ENCODE assay signal across 19 cellular contexts in genomic region chr3:94043285-94043684, GRCh38. TPM values are rescaled to one million over a fixed set of nuclear protein-coding genes. Genes with fewer than 3 reads are reported as not detected.
DNase-seq lines count a peak whose midpoint lies in the region; ATAC-seq, FAIRE-seq and TF ChIP-seq lines count a peak whose summit lies in the region.
"Had no signal": no experiment of that assay in that cellular context is flagged by ENCODE, and none has a peak within 500 bp of the region (broad histone marks: within the 10 kb centered on the region; RNA-seq: fewer than 3 reads in every experiment).

No MANE protein-coding gene starts in this region.

- POLR2A ChIA-PET in K562 (lab: Yijun Ruan, JAX): no interaction called here

- TF ChIP-seq POLR2A in K562 (conservative IDR thresholded peaks at IDR 0.05): no peak
- no peak for TF ChIP-seq POLR2A in H54 (IDR thresholded peaks at IDR 0.05; ENCODE audit: low read depth, low read length)

- in situ Hi-C loops in K562 (cut with MboI): no loop called here

- H3K36me3 ChIP-seq in Karpas-422 (ENCODE audit: insufficient read depth, low read length) (peaks cover 3% of the 10 kb centered on the region; the same call in 1 of the 2 replicates), K562 (ENCODE audit: control insufficient read depth, insufficient read depth, low read length) (peaks cover 13% of the 10 kb centered on the region; the same call in 1 of the 3 replicates)

- H3K79me2 ChIP-seq in Karpas-422 (ENCODE audit: low read length) (no peaks in the 10 kb centered on the region), K562 (ENCODE audit: control insufficient read depth, insufficient read depth, low read length) (no peaks in the 10 kb centered on the region)

- no peak overlapping the region for H2AFZ ChIP-seq in Karpas-422 (ENCODE audit: low read length)
- H2AFZ ChIP-seq in K562 (ENCODE audit: low read depth, low read length): no peak overlapping the region

- no TSS peak for BruUV-seq in K562 (replicated peaks; lab: Mats Ljungman, UMichigan)

- H3K9ac ChIP-seq in Karpas-422 (ENCODE audit: low read length) (no peak overlapping the region), K562 (ENCODE audit: insufficient read depth in 1 of 2, low read depth in 2 of 2, low read length in 2 of 2) (no peak overlapping the region)

- CTCF ChIA-PET in K562 (lab: Yijun Ruan, JAX; ENCODE audit: low intra/inter-chr PET ratio): no interaction called here

- peaks cover 5% of the 10 kb centered on the region for H3K36me3 Mint-ChIP-seq in activated naive CD4-positive, alpha-beta T cell treated with anti-CD3 and anti-CD28 coated beads, Interleukin-2, amount 50 U/mL, for 24 hours
- H3K36me3 Mint-ChIP-seq in stimulated activated effector memory CD8-positive, alpha-beta T cell treated with anti-CD3 and anti-CD28 coated beads, Interleukin-12 subunit alpha, Interleukin-12 subunit beta, amount 100 ng/mL, for 72 hours: peaks cover 19% of the 10 kb centered on the region

- H3K4me3 ChIP-seq in Karpas-422 (ENCODE audit: low read length) (no peak overlapping the region), K562 (no peak overlapping the region)

- H3K4me1 ChIP-seq in Karpas-422 (ENCODE audit: low read length) (no peaks in the 10 kb centered on the region), K562 (replicated peaks in 1 of 2; ENCODE audit: control insufficient read depth in 2 of 2, insufficient read depth in 2 of 2, low read length in 2 of 2) (no peaks in the 10 kb centered on the region)

- no peak overlapping the region for H3K4me3 Mint-ChIP-seq in activated naive CD4-positive, alpha-beta T cell treated with anti-CD3 and anti-CD28 coated beads, Interleukin-2, amount 50 U/mL, for 24 hours
- no peak overlapping the region for H3K4me3 Mint-ChIP-seq in stimulated activated effector memory CD8-positive, alpha-beta T cell treated with anti-CD3 and anti-CD28 coated beads, Interleukin-12 subunit alpha, Interleukin-12 subunit beta, amount 100 ng/mL, for 72 hours
- H3K4me3 Mint-ChIP-seq: CD14-positive monocyte, H9 had no signal

- H4K20me1 ChIP-seq in Karpas-422 (ENCODE audit: insufficient read depth, low read depth, low read length) (no peaks in the 10 kb centered on the region), K562 (replicated peaks; ENCODE audit: control insufficient read depth, insufficient read depth, low read length) (no peaks in the 10 kb centered on the region)

- H3K9me3 Mint-ChIP-seq in activated naive CD4-positive, alpha-beta T cell treated with anti-CD3 and anti-CD28 coated beads, Interleukin-2, amount 50 U/mL, for 24 hours: no peaks in the 10 kb centered on the region
- no peaks in the 10 kb centered on the region for H3K9me3 Mint-ChIP-seq in stimulated activated effector memory CD8-positive, alpha-beta T cell treated with anti-CD3 and anti-CD28 coated beads, Interleukin-12 subunit alpha, Interleukin-12 subunit beta, amount 100 ng/mL, for 72 hours

- no peaks in the 10 kb centered on the region for H3K27me3 ChIP-seq in Karpas-422 (ENCODE audit: low read length)
- H3K27me3 ChIP-seq in K562 (ENCODE audit: control insufficient read depth in 2 of 2, insufficient read depth in 2 of 2, low read length in 2 of 2): no peaks in the 10 kb centered on the region

- TF ChIP-seq EP300 in K562 (IDR thresholded peaks at IDR 0.05; ENCODE audit: low read length): no peak

- DNase-seq in activated naive CD4-positive, alpha-beta T cell treated with Interleukin-2 at 50 U/mL for 16 hours: no peak
- DNase-seq in Karpas-422 (peak; percentile 42), K562 (ENCODE audit: extremely low read depth in 1 of 4, low spot score in 3 of 4) (no peak), NCI-H774 (lab: John Stamatoyannopoulos, UW) (no peak), H54 (ENCODE audit: insufficient read length, low spot score) (no peak)
- DNase-seq in stimulated activated effector memory CD8-positive, alpha-beta T cell treated with anti-CD3 and anti-CD28 coated beads, Interleukin-12 subunit alpha, Interleukin-12 subunit beta, amount 100 ng/mL, for 72 hours (ENCODE audit: low spot score in 2 of 2): no peak
- DNase-seq: DMS53; H9; Kasumi-1; MM.1S; NCI-H1417; NCI-H187 treated with DMSO at 0.1 percent for 48 hours; NCI-H446; NCI-H69; NK-92 treated with Interleukin-12 subunit alpha and Interleukin-12 subunit beta, amount 100 ng/mL, for 24 hours; SHP77 treated with DMSO at 0.1 percent for 48 hours had no signal

- no peaks in the 10 kb centered on the region for H3K27me3 Mint-ChIP-seq in activated naive CD4-positive, alpha-beta T cell treated with anti-CD3 and anti-CD28 coated beads, Interleukin-2, amount 50 U/mL, for 24 hours

- no peaks in the 10 kb centered on the region for H3K9me3 ChIP-seq in Karpas-422 (ENCODE audit: low read length)
- H3K9me3 ChIP-seq in K562 (replicated peaks; ENCODE audit: control insufficient read depth, insufficient read depth, low read depth, low read length): no peaks in the 10 kb centered on the region

- H3K4me1 Mint-ChIP-seq in activated naive CD4-positive, alpha-beta T cell treated with anti-CD3 and anti-CD28 coated beads, Interleukin-2, amount 50 U/mL, for 24 hours: no peaks in the 10 kb centered on the region
- H3K4me1 Mint-ChIP-seq in stimulated activated effector memory CD8-positive, alpha-beta T cell treated with anti-CD3 and anti-CD28 coated beads, Interleukin-12 subunit alpha, Interleukin-12 subunit beta, amount 100 ng/mL, for 72 hours: no peaks in the 10 kb centered on the region
- H3K4me1 Mint-ChIP-seq: CD14-positive monocyte, H9 had no signal

- H3K9me2 ChIP-seq in Karpas-422 (replicated peaks; ENCODE audit: insufficient read depth, low read length): no peaks in the 10 kb centered on the region

- H3K4me2 ChIP-seq in Karpas-422 (ENCODE audit: low read depth, low read length, poor library complexity, severe bottlenecking) (no peak overlapping the region), K562 (ENCODE audit: insufficient read depth, low read length) (no peak overlapping the region)

- ATAC-seq in K562: no peak
- no peak for ATAC-seq in stimulated activated effector memory CD8-positive, alpha-beta T cell treated with anti-CD3 and anti-CD28 coated beads, Interleukin-12 subunit alpha, Interleukin-12 subunit beta, amount 100 ng/mL, for 72 hours

- TF ChIP-seq RAD21 in K562 (CRISPR knock-in tag; conservative IDR thresholded peaks at IDR 0.05 in 1 of 2, IDR thresholded peaks at IDR 0.05 in 1 of 2): no peak

- H3K9me1 ChIP-seq in K562 (ENCODE audit: control insufficient read depth, insufficient read depth, low read length): no peaks in the 10 kb centered on the region

- WGBS in K562 (ENCODE audit: insufficient coverage, low coverage, missing lambda C conversion rate): 67% methylated on average over 1 of the region's 1 CpG

- FAIRE-seq in K562 (lab: Jason Lieb, UNC) (no peak), H54 (lab: Jason Lieb, UNC) (no peak)

- no peak for TF ChIP-seq CTCF in K562 (IDR thresholded peaks at IDR 0.05 in 2 of 3, conservative IDR thresholded peaks at IDR 0.05 in 1 of 3; ENCODE audit: insufficient read depth in 2 of 3, low read depth in 1 of 3, low read length in 3 of 3)

- intact Hi-C loops in K562 (cut with micrococcal nuclease): no loop called here

- H3K27ac ChIP-seq in Karpas-422 (ENCODE audit: low read length) (no peak overlapping the region), K562 (ENCODE audit: extremely low read depth, low read depth, low read length) (no peak overlapping the region)

- H3K27ac Mint-ChIP-seq in activated naive CD4-positive, alpha-beta T cell treated with anti-CD3 and anti-CD28 coated beads, Interleukin-2, amount 50 U/mL, for 24 hours: peak overlapping the region; percentile 46
- H3K27ac Mint-ChIP-seq in stimulated activated effector memory CD8-positive, alpha-beta T cell treated with anti-CD3 and anti-CD28 coated beads, Interleukin-12 subunit alpha, Interleukin-12 subunit beta, amount 100 ng/mL, for 72 hours: peak overlapping the region; percentile 51
- H3K27ac Mint-ChIP-seq: H9 had no signal

RNA-seq across cellular contexts. Expression of gene STX19, which starts 14.9 kb away (rescaled TPM):
- total RNA-seq in Karpas-422 (2014; rRNA removed; shearing (Covaris generic); ENCODE audit: low replicate concordance): not detected in 2 replicates
- total RNA-seq in K562 (2011; cell fraction: chromatin; rRNA removed; ENCODE audit: low replicate concordance): not detected in 2 replicates
- not detected in 2 replicates for total RNA-seq in K562 (2011; cell fraction: nucleolus; rRNA removed)
- not detected in 2 replicates for total RNA-seq in K562 (2011; cell fraction: nucleoplasm; rRNA removed)
- not detected in 2 replicates for total RNA-seq in K562 (2014; rRNA removed)
- not detected in 2 replicates for total RNA-seq in K562 (2014; rRNA removed; fragmentation: Illumina TruSeq; extraction: Trizol)
- not detected in 2 replicates for total RNA-seq in K562 (2015; rRNA removed; fragmentation: Illumina TruSeq; extraction: Trizol)
- total RNA-seq in K562 (2021): not detected in 2 replicates
- not detected in 2 replicates for polyA plus RNA-seq in K562 (2011; rRNA removed)
- polyA plus RNA-seq in K562 (2011; cell fraction: cytosol; rRNA removed): not detected in 2 replicates
- not detected in 2 replicates for polyA plus RNA-seq in K562 (2011; cell fraction: nucleus; rRNA removed)
- not detected in 2 replicates for polyA plus RNA-seq in K562 (2012)
- polyA plus RNA-seq in K562 (2014; fragmentation: Illumina TruSeq; extraction: Trizol): not detected in 2 replicates
- polyA plus RNA-seq in K562 (2014; fragmentation: Nextera tagmentation; extraction: Ambion mirVana): under 1 TPM in 1 of 2 experiments, not detected in 1; 0.04 TPM
- polyA plus RNA-seq in K562 (2014; rRNA removed): not detected in 2 replicates
- not detected in 2 replicates for polyA minus RNA-seq in K562 (2011; rRNA and poly(A)+ RNA removed)
- not detected in 2 replicates for polyA minus RNA-seq in K562 (2011; cell fraction: cytosol; rRNA and poly(A)+ RNA removed)
- not detected in 2 replicates for polyA minus RNA-seq in K562 (2011; cell fraction: nucleus; rRNA and poly(A)+ RNA removed)
- total RNA-seq: H9, OCI-LY7 had no signal
- polyA plus RNA-seq: CD14-positive monocyte had no signal

RNA-seq across cellular contexts. Expression of gene DHFR2, which starts 19.4 kb away (rescaled TPM):
- 5.6 and 7.9 TPM in 2 replicates for total RNA-seq in Karpas-422 (2014; rRNA removed; shearing (Covaris generic); ENCODE audit: low replicate concordance)
- total RNA-seq in K562 (2011; cell fraction: chromatin; rRNA removed; ENCODE audit: low replicate concordance): 0.44 and 2.5 TPM in 2 replicates
- 0.92 and 1.5 TPM in 2 replicates for total RNA-seq in K562 (2011; cell fraction: nucleolus; rRNA removed)
- total RNA-seq in K562 (2011; cell fraction: nucleoplasm; rRNA removed): 1.3 and 1.5 TPM in 2 replicates
- total RNA-seq in K562 (2014; rRNA removed) (0.57 and 0.64 TPM in 2 replicates), K562 (2014; rRNA removed; fragmentation: Illumina TruSeq; extraction: Trizol) (1.6 and 2.3 TPM in 2 replicates), K562 (2015; rRNA removed; fragmentation: Illumina TruSeq; extraction: Trizol) (1.4 and 1.7 TPM in 2 replicates), K562 (2021) (1.1 and 1.4 TPM in 2 replicates)
- polyA plus RNA-seq in K562 (2011; rRNA removed) (1.4 and 1.6 TPM in 2 replicates), K562 (2014; fragmentation: Illumina TruSeq; extraction: Trizol) (1.4 TPM in 2 replicates), K562 (2014; fragmentation: Nextera tagmentation; extraction: Ambion mirVana) (under 1 TPM; 0.68 to 0.83 TPM), K562 (2014; rRNA removed) (0.82 and 1.1 TPM in 2 replicates)
- 0.31 and 0.59 TPM in 2 replicates for polyA plus RNA-seq in K562 (2011; cell fraction: cytosol; rRNA removed)
- polyA plus RNA-seq in K562 (2011; cell fraction: nucleus; rRNA removed): 0.65 and 0.87 TPM in 2 replicates
- polyA plus RNA-seq in K562 (2012): 1.2 and 1.4 TPM in 2 replicates
- 1.5 and 2.3 TPM in 2 replicates for polyA minus RNA-seq in K562 (2011; rRNA and poly(A)+ RNA removed)
- polyA minus RNA-seq in K562 (2011; cell fraction: cytosol; rRNA and poly(A)+ RNA removed): 1.0 TPM in 2 replicates
- polyA minus RNA-seq in K562 (2011; cell fraction: nucleus; rRNA and poly(A)+ RNA removed): 1.2 and 2.3 TPM in 2 replicates

RNA-seq across cellular contexts. Expression of gene NSUN3, which starts 19.6 kb away (rescaled TPM):
- total RNA-seq in Karpas-422 (2014; rRNA removed; shearing (Covaris generic); ENCODE audit: low replicate concordance): 15.3 and 36.9 TPM in 2 replicates
- 29.8 and 34.9 TPM in 2 replicates for total RNA-seq in K562 (2011; cell fraction: chromatin; rRNA removed; ENCODE audit: low replicate concordance)
- total RNA-seq in K562 (2011; cell fraction: nucleolus; rRNA removed): 8.5 and 20.7 TPM in 2 replicates
- total RNA-seq in K562 (2011; cell fraction: nucleoplasm; rRNA removed): 23.6 and 24.1 TPM in 2 replicates
- total RNA-seq in K562 (2014; rRNA removed): 4.4 and 4.9 TPM in 2 replicates
- 10.8 and 10.9 TPM in 2 replicates for total RNA-seq in K562 (2014; rRNA removed; fragmentation: Illumina TruSeq; extraction: Trizol)
- total RNA-seq in K562 (2015; rRNA removed; fragmentation: Illumina TruSeq; extraction: Trizol): 9.2 and 12.3 TPM in 2 replicates
- 5.4 and 6.3 TPM in 2 replicates for total RNA-seq in K562 (2021)
- 7.3 and 7.6 TPM in 2 replicates for polyA plus RNA-seq in K562 (2011; rRNA removed)
- polyA plus RNA-seq in K562 (2011; cell fraction: cytosol; rRNA removed): 4.0 and 4.1 TPM in 2 replicates
- 6.9 and 11.9 TPM in 2 replicates for polyA plus RNA-seq in K562 (2011; cell fraction: nucleus; rRNA removed)
- 6.1 and 6.2 TPM in 2 replicates for polyA plus RNA-seq in K562 (2012)
- 6.5 and 9.9 TPM in 2 replicates for polyA plus RNA-seq in K562 (2014; fragmentation: Illumina TruSeq; extraction: Trizol)
- 1 to 10 TPM; 6.9 to 8.1 TPM for polyA plus RNA-seq in K562 (2014; fragmentation: Nextera tagmentation; extraction: Ambion mirVana)
- 5.2 and 7.7 TPM in 2 replicates for polyA plus RNA-seq in K562 (2014; rRNA removed)
- polyA minus RNA-seq in K562 (2011; rRNA and poly(A)+ RNA removed): 9.5 and 11.5 TPM in 2 replicates
- 2.3 and 6.2 TPM in 2 replicates for polyA minus RNA-seq in K562 (2011; cell fraction: cytosol; rRNA and poly(A)+ RNA removed)
- 16.8 and 19.4 TPM in 2 replicates for polyA minus RNA-seq in K562 (2011; cell fraction: nucleus; rRNA and poly(A)+ RNA removed)
